13 cellular contexts compared by ENCODE assay signal in the genomic region with DNA sequence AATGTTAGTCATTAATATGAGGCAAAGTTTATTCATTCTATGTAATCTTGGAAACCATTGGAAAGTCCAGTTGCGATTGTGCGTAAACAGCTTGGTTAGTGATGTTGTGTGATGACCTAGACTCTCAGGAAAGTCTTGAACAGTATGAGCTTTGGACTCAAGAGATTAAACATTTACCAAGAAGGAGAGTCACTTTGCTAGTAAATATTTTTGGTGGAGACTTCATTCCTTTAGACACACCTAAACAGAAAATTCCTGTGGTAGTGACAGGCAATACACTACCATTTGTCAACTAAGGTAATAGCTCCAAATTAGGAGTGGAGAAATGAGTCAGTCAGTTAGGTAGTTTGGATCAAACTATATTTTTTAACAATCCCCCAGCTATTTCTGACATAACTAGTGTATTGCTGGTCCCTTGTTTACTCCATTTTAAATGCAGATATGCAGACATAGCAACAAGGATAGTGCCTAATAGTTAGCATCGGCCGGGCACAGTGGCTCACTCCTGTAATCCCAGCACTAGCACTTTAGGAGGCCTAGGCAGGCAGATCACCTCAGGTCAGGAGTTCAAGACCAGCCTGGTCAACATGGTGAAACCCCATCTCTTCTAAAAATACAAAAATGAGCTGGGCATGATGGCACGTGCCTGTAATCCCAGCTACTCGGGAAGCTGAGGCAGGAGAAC.
DNase-seq lines count a peak whose midpoint lies in the region; ATAC-seq and TF ChIP-seq lines count a peak whose summit lies in the region.
"Had no signal": no experiment of that assay in that cellular context is flagged by ENCODE, and none has a peak within 500 bp of the region (broad histone marks: within the 10 kb centered on the region; RNA-seq: fewer than 3 reads in every experiment).

No MANE protein-coding gene starts in this region.

- DNase-seq in cardiac muscle cell (ENCODE audit: low read depth in 1 of 2, low spot score in 1 of 2) (peak in 1 of 2 donors; percentile 72), left cardiac atrium (no peak), endodermal cell (no peak), lower lobe of right lung (no peak), aorta (no peak), OCI-M1 (lab: John Stamatoyannopoulos, UW) (no peak), T-helper 1 cell (no peak)
- DNase-seq: activated CD4-positive, CD25-positive, alpha-beta regulatory T cell treated with anti-CD3 and anti-CD28 coated beads, Interleukin-2, amount 50 U/mL, for 72 hours; effector memory CD4-positive, alpha-beta T cell; Karpas-422 had no signal

- no peak overlapping the region for H3K9ac ChIP-seq in endodermal cell (ENCODE audit: extremely low read depth, low read length, poor library complexity, severe bottlenecking)
- H3K9ac ChIP-seq: parathyroid adenoma had no signal

- no peak overlapping the region for H3K27ac Mint-ChIP-seq in endodermal cell

- no peak for TF ChIP-seq CTCF in cardiac muscle cell (IDR thresholded peaks at IDR 0.05; ENCODE audit: low read depth, low read length)
- no peak for TF ChIP-seq CTCF in endodermal cell (conservative IDR thresholded peaks at IDR 0.05)
- TF ChIP-seq CTCF in lower lobe of right lung (IDR thresholded peaks at IDR 0.05) = no peak

- no peak overlapping the region for H3K4me3 ChIP-seq in cardiac muscle cell
- H3K4me3 ChIP-seq in endodermal cell (ENCODE audit: low read length) = no peak overlapping the region
- no peak overlapping the region for H3K4me3 ChIP-seq in lower lobe of right lung
- no peak overlapping the region for H3K4me3 ChIP-seq in aorta (ENCODE audit: low read length in 2 of 2)
- H3K4me3 ChIP-seq: vagina had no signal

- H3K36me3 ChIP-seq in cardiac muscle cell (peaks cover 15% of the 10 kb centered on the region), endodermal cell (ENCODE audit: control insufficient read depth, insufficient read depth, low read length) (peaks cover 46% of the 10 kb centered on the region), lower lobe of right lung (no peaks in the 10 kb centered on the region), aorta (ENCODE audit: control insufficient read depth in 1 of 2, insufficient read depth in 2 of 2, low read length in 1 of 2) (peaks cover 0 to 2% of the 10 kb centered on the region in 2 donors)
- H3K36me3 ChIP-seq: vagina had no signal

- WGBS in endodermal cell (ENCODE audit: insufficient coverage in 1 of 2, insufficient read length in 1 of 2), 2 experiments = 96% methylated on average over 6 of the region's 6 CpGs
- WGBS in aorta, 2 donors = 58 to 69% methylated on average over 6 of the region's 6 CpGs

- peak overlapping the region; percentile 11 for H3K4me3 Mint-ChIP-seq in endodermal cell

- intact Hi-C loops in left cardiac atrium (cut with DNase I) = no loop called here
- intact Hi-C loops in lower lobe of right lung (cut with DNase I) = no loop called here
- intact Hi-C loops in aorta (cut with DNase I) = no loop called here

- H3K4me1 ChIP-seq in cardiac muscle cell (ENCODE audit: low read depth) (peaks cover 20% of the 10 kb centered on the region), endodermal cell (ENCODE audit: control insufficient read depth, insufficient read depth, low read length) (peaks cover 12% of the 10 kb centered on the region), lower lobe of right lung (no peaks in the 10 kb centered on the region), aorta (ENCODE audit: control insufficient read depth in 1 of 2, insufficient read depth in 2 of 2, low read length in 2 of 2) (no peaks in the 10 kb centered on the region)
- H3K4me1 ChIP-seq: parathyroid adenoma had no signal

- H3K27me3 Mint-ChIP-seq in endodermal cell (ENCODE audit: insufficient read depth) = no peaks in the 10 kb centered on the region

- peaks cover 46% of the 10 kb centered on the region for H3K4me1 Mint-ChIP-seq in endodermal cell

- no peak for ATAC-seq in left cardiac atrium
- ATAC-seq in lower lobe of right lung = peak; percentile 89 to 91
- peak; percentile 36 for ATAC-seq in aorta (ENCODE audit: low FRiP score)
- ATAC-seq in HG02642 (IDR thresholded peaks at IDR 0.05; ENCODE audit: poor library complexity, unreplicated experiment) = no peak

- H3K27me3 ChIP-seq in cardiac muscle cell (no peaks in the 10 kb centered on the region), endodermal cell (ENCODE audit: control insufficient read depth, insufficient read depth, low read length, poor library complexity, severe bottlenecking) (no peaks in the 10 kb centered on the region), lower lobe of right lung (ENCODE audit: low read depth) (no peaks in the 10 kb centered on the region), aorta (ENCODE audit: control insufficient read depth in 1 of 2, insufficient read depth in 2 of 2, low read length in 1 of 2) (no peaks in the 10 kb centered on the region)
- H3K27me3 ChIP-seq: vagina had no signal

- no peaks in the 10 kb centered on the region for H3K9me3 Mint-ChIP-seq in endodermal cell

- H3K9me3 ChIP-seq in cardiac muscle cell (ENCODE audit: low read depth) (no peaks in the 10 kb centered on the region), endodermal cell (ENCODE audit: control insufficient read depth, low read length) (no peaks in the 10 kb centered on the region), lower lobe of right lung (no peaks in the 10 kb centered on the region), aorta (ENCODE audit: control insufficient read depth, low read length) (no peaks in the 10 kb centered on the region)
- H3K9me3 ChIP-seq: vagina had no signal

- peaks cover 54% of the 10 kb centered on the region for H3K36me3 Mint-ChIP-seq in endodermal cell (ENCODE audit: low read depth)

- H3K27ac ChIP-seq in cardiac muscle cell = peak overlapping the region; percentile 31
- no peak overlapping the region for H3K27ac ChIP-seq in endodermal cell (ENCODE audit: low read depth, low read length)
- H3K27ac ChIP-seq in lower lobe of right lung = peak overlapping the region; percentile 61
- no peak overlapping the region for H3K27ac ChIP-seq in aorta (ENCODE audit: low read depth in 1 of 2, low read length in 2 of 2)
- H3K27ac ChIP-seq: parathyroid adenoma, vagina had no signal

Comparison
In these comparisons a context has a peak if more than half of its experiments do, and no peak if none do; other contexts are left out.
1. H3K27ac ChIP-seq: peak in cardiac muscle cell (single experiment) and lower lobe of right lung (single experiment); none in endodermal cell (single experiment) and aorta (0 of 2).
2. ATAC-seq: peak in lower lobe of right lung (2 of 2) and aorta (single experiment); none in left cardiac atrium (0 of 2) and HG02642 (single experiment).